8 cellular contexts compared by ENCODE assay signal in genomic region chr9:127785023-127785932, GRCh38. TPM values are rescaled to one million over a fixed set of nuclear protein-coding genes. Genes with fewer than 3 reads are reported as not detected.
DNase-seq lines count a peak whose midpoint lies in the region; ATAC-seq, FAIRE-seq and TF ChIP-seq lines count a peak whose summit lies in the region.

No MANE protein-coding gene starts in this region.

- H3K27ac ChIP-seq in HUES48 (ENCODE audit: low read depth, low read length) = peak overlapping the region; percentile 66
- H3K27ac ChIP-seq in OCI-LY7 (ENCODE audit: low read depth, low read length, poor library complexity, severe bottlenecking) = peak overlapping the region; percentile 89

- DNase-seq in D721Med (ENCODE audit: insufficient read length, low spot score) = peak; percentile 98
- DNase-seq in OCI-LY7 (ENCODE audit: low spot score) = peak; percentile 89
- peak; percentile 86 for DNase-seq in activated T-cell treated with anti-CD3 and anti-CD28 coated beads for 4 hours
- peak; percentile 83 for DNase-seq in epithelial cell of esophagus (ENCODE audit: low read depth)
- DNase-seq in mucosa of gallbladder (ENCODE audit: low spot score) = peak; percentile 89
- peak; percentile 77 to 81 for DNase-seq in stimulated activated CD8-positive, alpha-beta memory T cell treated with anti-CD3 and anti-CD28 coated beads, Interleukin-4, amount 100 ng/mL, for 4 hours (ENCODE audit: low read depth in 2 of 2, low spot score in 1 of 2)

- H3K9me2 ChIP-seq in OCI-LY7 (ENCODE audit: insufficient read depth, low read length) = no peaks in the 10 kb centered on the region

- peaks cover 12% of the 10 kb centered on the region for H3K4me1 ChIP-seq in HUES48 (ENCODE audit: control insufficient read depth, insufficient read depth, low read length)
- peaks cover 56% of the 10 kb centered on the region for H3K4me1 ChIP-seq in OCI-LY7 (ENCODE audit: insufficient read depth, low read length, poor library complexity, severe bottlenecking)

- no peak overlapping the region; the same call in 1 of the 2 replicates for H3K9ac ChIP-seq in HUES48 (ENCODE audit: low read depth, low read length)

- H3K9me3 ChIP-seq in HUES48 (ENCODE audit: control insufficient read depth, insufficient read depth, low read length) (no peaks in the 10 kb centered on the region), OCI-LY7 (ENCODE audit: low read length) (no peaks in the 10 kb centered on the region)

- peak overlapping the region; percentile 97 for H3K4me3 ChIP-seq in HUES48 (ENCODE audit: low read depth, low read length)
- peak overlapping the region; percentile 88 for H3K4me3 ChIP-seq in OCI-LY7 (ENCODE audit: low read depth, low read length, poor library complexity, severe bottlenecking)
- H3K4me3 ChIP-seq in epithelial cell of esophagus (ENCODE audit: low read length) = peak overlapping the region; percentile 54

- BruUV-seq in OCI-LY7 (replicated peaks; lab: Mats Ljungman, UMichigan) = no TSS peak

- H2AFZ ChIP-seq in OCI-LY7 (ENCODE audit: low read length) = peak overlapping the region; percentile 36; the same call in 1 of the 2 replicates

- H3K4me2 ChIP-seq in OCI-LY7 (ENCODE audit: low read length) = peak overlapping the region; percentile 74

- peaks cover 34% of the 10 kb centered on the region for H3K36me3 ChIP-seq in HUES48 (ENCODE audit: control insufficient read depth, insufficient read depth, low read length)
- peaks cover 44% of the 10 kb centered on the region for H3K36me3 ChIP-seq in OCI-LY7 (ENCODE audit: insufficient read depth, low read length)

- no peaks in the 10 kb centered on the region for H3K27me3 ChIP-seq in HUES48 (ENCODE audit: control insufficient read depth, insufficient read depth, low read length)

- TF ChIP-seq CTCF in D721Med (IDR thresholded peaks at IDR 0.05; ENCODE audit: insufficient read depth, missing control alignments) (peak; percentile 61), OCI-LY7 (conservative IDR thresholded peaks at IDR 0.05; ENCODE audit: low read length) (peak; percentile 89), epithelial cell of esophagus (IDR thresholded peaks at IDR 0.05; ENCODE audit: insufficient read depth, low read depth, low read length, missing control alignments) (peak; percentile 65)

- ATAC-seq in GM21390 (IDR thresholded peaks at IDR 0.05; ENCODE audit: unreplicated experiment) = peak; percentile 41

- FAIRE-seq in D721Med (lab: Jason Lieb, UNC) = no peak

- peaks cover 45% of the 10 kb centered on the region for H3K79me2 ChIP-seq in OCI-LY7 (ENCODE audit: insufficient read depth, low read depth, low read length)

- POLR2A ChIA-PET in OCI-LY7 (lab: Charles Lee) = interaction anchor here (0.5 to 1.1 kb wide), 5 partner anchors 16 to 130 kb away, joined by 3 to 4 read pairs (median 3); partner anchors contain the start of gene TOR2A

- CTCF ChIA-PET in OCI-LY7 (lab: Charles Lee; ENCODE audit: unreplicated experiment) = interaction anchor here (0.6 to 1.6 kb wide), 5 partner anchors 14 to 193 kb away, joined by 3 to 8 read pairs (median 3); partner anchors contain the start of gene TOR2A

- intact Hi-C loops in OCI-LY7 (cut with micrococcal nuclease; ENCODE audit: unreplicated experiment) = loop anchor here (1.0 kb wide), 2 partner anchors 21 to 50 kb away; partner anchors contain the start of gene TOR2A

- peaks cover 32% of the 10 kb centered on the region for H4K20me1 ChIP-seq in OCI-LY7 (ENCODE audit: insufficient read depth, low read length)

RNA-seq across cellular contexts. Expression of gene CDK9, which starts 0.6 kb away (rescaled TPM):
- 69.8 and 80.0 TPM in 2 replicates for total RNA-seq in OCI-LY7 (2014; rRNA removed; shearing (Covaris generic))
- total RNA-seq in OCI-LY7 (2022) (123 and 136 TPM in 2 replicates), mucosa of gallbladder (92.7 TPM)

RNA-seq across cellular contexts. Expression of gene SH2D3C, which starts 6.8 kb away (rescaled TPM):
- 38.5 and 40.0 TPM in 2 replicates for total RNA-seq in OCI-LY7 (2014; rRNA removed; shearing (Covaris generic))
- total RNA-seq in OCI-LY7 (2022) (39.1 and 45.7 TPM in 2 replicates), mucosa of gallbladder (9.1 TPM)

RNA-seq across cellular contexts. Expression of gene FPGS, which starts 17.4 kb away (rescaled TPM):
- total RNA-seq in OCI-LY7 (2014; rRNA removed; shearing (Covaris generic)) = 136 and 147 TPM in 2 replicates
- total RNA-seq in OCI-LY7 (2022) (132 and 165 TPM in 2 replicates), mucosa of gallbladder (74.7 TPM)

RNA-seq across cellular contexts. Expression of gene TOR2A, which starts 50.2 kb away (rescaled TPM):
- total RNA-seq in OCI-LY7 (2014; rRNA removed; shearing (Covaris generic)) = 8.9 and 13.9 TPM in 2 replicates
- total RNA-seq in OCI-LY7 (2022) = 17.9 and 21.6 TPM in 2 replicates
- 21.7 TPM for total RNA-seq in mucosa of gallbladder

Comparison
In these comparisons a context has a peak if more than half of its experiments do, and no peak if none do; other contexts are left out.
1. Peak in every context shown above with its lines: DNase-seq, ATAC-seq, H3K4me3 ChIP-seq and H3K27ac ChIP-seq.